15 cellular contexts compared by ENCODE assay signal in genomic region chr12:50082644-50083043, GRCh38. TPM values are rescaled to one million over a fixed set of nuclear protein-coding genes. Genes with fewer than 3 reads are reported as not detected.
DNase-seq lines count a peak whose midpoint lies in the region; ATAC-seq and TF ChIP-seq lines count a peak whose summit lies in the region.
"Had no signal": no experiment of that assay in that cellular context is flagged by ENCODE, and none has a peak within 500 bp of the region (broad histone marks: within the 10 kb centered on the region; RNA-seq: fewer than 3 reads in every experiment).

No MANE protein-coding gene starts in this region.

- H3K27ac Mint-ChIP-seq in activated CD8-positive, alpha-beta T cell treated with anti-CD3 and anti-CD28 coated beads for 36 hours = no peak overlapping the region
- no peak overlapping the region for H3K27ac Mint-ChIP-seq in activated CD8-positive, alpha-beta T cell treated with anti-CD3 and anti-CD28 coated beads, Interleukin-2, amount 10 ng/mL, durations not matched to agents 7 days and 5 days
- peak overlapping the region; percentile 94 for H3K27ac Mint-ChIP-seq in stimulated activated effector memory CD8-positive, alpha-beta T cell treated with anti-CD3 and anti-CD28 coated beads, Interleukin-12 subunit alpha, Interleukin-12 subunit beta, amount 100 ng/mL, for 72 hours

- H3K4me3 Mint-ChIP-seq in activated CD8-positive, alpha-beta T cell treated with anti-CD3 and anti-CD28 coated beads for 36 hours = no peak overlapping the region
- H3K4me3 Mint-ChIP-seq in activated CD8-positive, alpha-beta T cell treated with anti-CD3 and anti-CD28 coated beads, Interleukin-2, amount 10 ng/mL, durations not matched to agents 7 days and 5 days = no peak overlapping the region
- H3K4me3 Mint-ChIP-seq in stimulated activated effector memory CD8-positive, alpha-beta T cell treated with anti-CD3 and anti-CD28 coated beads, Interleukin-12 subunit alpha, Interleukin-12 subunit beta, amount 100 ng/mL, for 72 hours = no peak overlapping the region

- no peaks in the 10 kb centered on the region for H3K27me3 ChIP-seq in adrenal gland
- H3K27me3 ChIP-seq: body of pancreas, testis had no signal

- no peaks in the 10 kb centered on the region for H3K9me3 Mint-ChIP-seq in activated CD8-positive, alpha-beta T cell treated with anti-CD3 and anti-CD28 coated beads for 36 hours
- H3K9me3 Mint-ChIP-seq in activated CD8-positive, alpha-beta T cell treated with anti-CD3 and anti-CD28 coated beads, Interleukin-2, amount 10 ng/mL, durations not matched to agents 7 days and 5 days (ENCODE audit: insufficient read depth) = no peaks in the 10 kb centered on the region
- H3K9me3 Mint-ChIP-seq in stimulated activated effector memory CD8-positive, alpha-beta T cell treated with anti-CD3 and anti-CD28 coated beads, Interleukin-12 subunit alpha, Interleukin-12 subunit beta, amount 100 ng/mL, for 72 hours = no peaks in the 10 kb centered on the region
- H3K9me3 Mint-ChIP-seq: activated T-helper 2 cell treated with anti-CD3 and anti-CD28 coated beads, Interferon-gamma antibody, Interleukin-2, Interleukin-4, amounts not matched to agents 10 μg/mL and 5 μg/mL and 100 μg/mL, durations not matched to agents 14 hours and 24 hours and 36 hours had no signal

- H3K27ac ChIP-seq in adrenal gland = no peak overlapping the region
- H3K27ac ChIP-seq: body of pancreas, testis had no signal

- ATAC-seq in activated CD8-positive, alpha-beta T cell treated with anti-CD3 and anti-CD28 coated beads for 36 hours = no peak
- ATAC-seq in activated CD8-positive, alpha-beta T cell treated with anti-CD3 and anti-CD28 coated beads, Interleukin-2, amount 10 ng/mL, durations not matched to agents 7 days and 5 days = no peak
- ATAC-seq in left colon = peak; percentile 75
- no peak for ATAC-seq in stimulated activated effector memory CD8-positive, alpha-beta T cell treated with anti-CD3 and anti-CD28 coated beads, Interleukin-12 subunit alpha, Interleukin-12 subunit beta, amount 100 ng/mL, for 72 hours
- no peak for ATAC-seq in HG03039 (IDR thresholded peaks at IDR 0.05; ENCODE audit: unreplicated experiment)
- ATAC-seq: body of pancreas, left lobe of liver had no signal

- WGBS in adrenal gland, 4 donors = 66 to 77% (median 73%) methylated on average over 7 of the region's 7 CpGs

- no peak for TF ChIP-seq CTCF in activated CD8-positive, alpha-beta T cell treated with anti-CD3 and anti-CD28 coated beads for 36 hours (IDR thresholded peaks at IDR 0.05)
- no peak for TF ChIP-seq CTCF in adrenal gland (IDR thresholded peaks at IDR 0.05)

- no peak for TF ChIP-seq POLR2A in adrenal gland (IDR thresholded peaks at IDR 0.05)

- intact Hi-C loops in activated CD8-positive, alpha-beta T cell treated with anti-CD3 and anti-CD28 coated beads for 36 hours (cut with micrococcal nuclease) = no loop called here
- intact Hi-C loops in left colon (cut with DNase I, micrococcal nuclease) (no loop called here), adrenal gland (cut with DNase I) (no loop called here)

- H3K4me1 ChIP-seq in adrenal gland (replicated peaks in 1 of 2) = peaks cover 8 to 14% of the 10 kb centered on the region in 2 donors

- peaks cover 2% of the 10 kb centered on the region for H3K36me3 Mint-ChIP-seq in activated CD8-positive, alpha-beta T cell treated with anti-CD3 and anti-CD28 coated beads for 36 hours (ENCODE audit: low read depth)
- peaks cover 8% of the 10 kb centered on the region for H3K36me3 Mint-ChIP-seq in activated CD8-positive, alpha-beta T cell treated with anti-CD3 and anti-CD28 coated beads, Interleukin-2, amount 10 ng/mL, durations not matched to agents 7 days and 5 days (ENCODE audit: low read depth)
- H3K36me3 Mint-ChIP-seq in stimulated activated effector memory CD8-positive, alpha-beta T cell treated with anti-CD3 and anti-CD28 coated beads, Interleukin-12 subunit alpha, Interleukin-12 subunit beta, amount 100 ng/mL, for 72 hours = peaks cover 12% of the 10 kb centered on the region

- H3K9me3 ChIP-seq in adrenal gland (replicated peaks in 1 of 3) = no peaks in the 10 kb centered on the region
- H3K9me3 ChIP-seq: body of pancreas, testis had no signal

- H3K4me3 ChIP-seq in adrenal gland = no peak overlapping the region
- H3K4me3 ChIP-seq: body of pancreas, testis had no signal

- CTCF ChIA-PET in activated CD8-positive, alpha-beta T cell treated with anti-CD3 and anti-CD28 coated beads for 36 hours (lab: Charles Lee) = interaction anchor here (0.6 to 3.5 kb wide), 7 partner anchors 12 to 115 kb away, joined by 3 to 21 read pairs (median 5); partner anchors contain the start of genes CERS5 and COX14
- CTCF ChIA-PET in activated CD8-positive, alpha-beta T cell treated with anti-CD3 and anti-CD28 coated beads, Interleukin-2, amount 10 ng/mL, durations not matched to agents 7 days and 5 days (lab: Charles Lee) = interaction anchor here (0.7 to 11.9 kb wide), 5 partner anchors 12 to 137 kb away, joined by 3 to 144 read pairs (median 4); partner anchors contain the start of gene COX14

- POLR2A ChIA-PET in activated CD8-positive, alpha-beta T cell treated with anti-CD3 and anti-CD28 coated beads for 36 hours (lab: Charles Lee) = interaction anchor here (1.1 to 4.0 kb wide), 3 partner anchors 17 to 85 kb away, joined by 4 to 26 read pairs (median 4); partner anchors contain the start of genes CERS5 and COX14
- POLR2A ChIA-PET in activated CD8-positive, alpha-beta T cell treated with anti-CD3 and anti-CD28 coated beads, Interleukin-2, amount 10 ng/mL, durations not matched to agents 7 days and 5 days (lab: Charles Lee) = interaction anchor here (1.2 to 2.1 kb wide), 2 partner anchors 17 to 29 kb away, joined by 5 read pairs; partner anchors contain the start of gene COX14

- no peaks in the 10 kb centered on the region for H3K27me3 Mint-ChIP-seq in activated CD8-positive, alpha-beta T cell treated with anti-CD3 and anti-CD28 coated beads for 36 hours
- H3K27me3 Mint-ChIP-seq in activated CD8-positive, alpha-beta T cell treated with anti-CD3 and anti-CD28 coated beads, Interleukin-2, amount 10 ng/mL, durations not matched to agents 7 days and 5 days (ENCODE audit: low read depth) = no peaks in the 10 kb centered on the region

- peak; percentile 47 for DNase-seq in activated CD8-positive, alpha-beta T cell treated with anti-CD3 and anti-CD28 coated beads for 36 hours
- DNase-seq in activated CD8-positive, alpha-beta T cell treated with anti-CD3 and anti-CD28 coated beads, Interleukin-2, amount 10 ng/mL, durations not matched to agents 7 days and 5 days = no peak
- DNase-seq in NCI-H69 (lab: John Stamatoyannopoulos, UW) = peak; percentile 24
- peak; percentile 68 to 80 for DNase-seq in left colon
- DNase-seq in stimulated activated effector memory CD8-positive, alpha-beta T cell treated with anti-CD3 and anti-CD28 coated beads, Interleukin-12 subunit alpha, Interleukin-12 subunit beta, amount 100 ng/mL, for 72 hours (ENCODE audit: low spot score in 2 of 2) = no peak
- no peak for DNase-seq in NCI-H2081 treated with DMSO at 0.1 percent for 48 hours (lab: John Stamatoyannopoulos, UW)
- DNase-seq in adrenal gland = no peak
- DNase-seq: body of pancreas, NCI-H1092, NCI-H226, SIG-M5, testis had no signal

- H3K4me1 Mint-ChIP-seq in activated CD8-positive, alpha-beta T cell treated with anti-CD3 and anti-CD28 coated beads for 36 hours (ENCODE audit: low read depth) = peaks cover 32% of the 10 kb centered on the region
- H3K4me1 Mint-ChIP-seq in activated CD8-positive, alpha-beta T cell treated with anti-CD3 and anti-CD28 coated beads, Interleukin-2, amount 10 ng/mL, durations not matched to agents 7 days and 5 days (ENCODE audit: low read depth) = peaks cover 21% of the 10 kb centered on the region
- H3K4me1 Mint-ChIP-seq in stimulated activated effector memory CD8-positive, alpha-beta T cell treated with anti-CD3 and anti-CD28 coated beads, Interleukin-12 subunit alpha, Interleukin-12 subunit beta, amount 100 ng/mL, for 72 hours = peaks cover 27% of the 10 kb centered on the region

- peaks cover 0 to 10% of the 10 kb centered on the region in 2 donors for H3K36me3 ChIP-seq in adrenal gland (replicated peaks in 1 of 2)

RNA-seq across cellular contexts. Expression of gene SMARCD1, which starts 2.5 kb away (rescaled TPM):
- total RNA-seq in activated CD8-positive, alpha-beta T cell treated with anti-CD3 and anti-CD28 coated beads for 36 hours = 10 to 100 TPM; 47.3 to 55.1 TPM
- total RNA-seq in activated CD8-positive, alpha-beta T cell treated with anti-CD3 and anti-CD28 coated beads, Interleukin-2, amount 10 ng/mL, durations not matched to agents 7 days and 5 days = 10 to 100 TPM; 72.3 to 78.1 TPM
- total RNA-seq in left colon = 10 to 100 TPM; 35.5 to 41.8 TPM
- total RNA-seq in adrenal gland = 10 to 100 TPM; 25.0 to 64.3 (median 54.6) TPM
- 10 to 100 TPM; 22.9 to 65.0 (median 24.0) TPM for polyA plus RNA-seq in adrenal gland

RNA-seq across cellular contexts. Expression of gene GPD1, which starts 21.2 kb away (rescaled TPM):
- under 1 TPM; 0.16 to 0.20 TPM for total RNA-seq in activated CD8-positive, alpha-beta T cell treated with anti-CD3 and anti-CD28 coated beads for 36 hours
- under 1 TPM; 0.23 to 0.82 TPM for total RNA-seq in activated CD8-positive, alpha-beta T cell treated with anti-CD3 and anti-CD28 coated beads, Interleukin-2, amount 10 ng/mL, durations not matched to agents 7 days and 5 days
- total RNA-seq in left colon (1 to 10 TPM; 1.8 to 4.3 TPM), adrenal gland (1 to 10 TPM in 7 of 8 donors, under 1 TPM in 1; 0.43 to 8.5 (median 3.5) TPM)
- polyA plus RNA-seq in adrenal gland = 10 to 100 TPM in 1 of 3 donors, 1 to 10 TPM in 2; 2.1 to 36.9 (median 2.7) TPM

RNA-seq across cellular contexts. Expression of gene ASIC1, which starts 25.2 kb away (rescaled TPM):
- total RNA-seq in activated CD8-positive, alpha-beta T cell treated with anti-CD3 and anti-CD28 coated beads for 36 hours = 10 to 100 TPM; 14.3 to 17.3 TPM
- total RNA-seq in activated CD8-positive, alpha-beta T cell treated with anti-CD3 and anti-CD28 coated beads, Interleukin-2, amount 10 ng/mL, durations not matched to agents 7 days and 5 days = 10 to 100 TPM; 25.4 to 27.9 TPM
- total RNA-seq in left colon (1 to 10 TPM in 1 of 2 donors, under 1 TPM in 1; 0.55 to 1.9 TPM), adrenal gland (1 to 10 TPM in 2 of 8 donors, under 1 TPM in 5, not detected in 1; 0.65 to 1.2 (median 0.79) TPM)
- 1 to 10 TPM in 1 of 3 donors, under 1 TPM in 2; 0.47 to 1.3 (median 0.71) TPM for polyA plus RNA-seq in adrenal gland

RNA-seq across cellular contexts. Expression of gene COX14, which starts 29.4 kb away (rescaled TPM):
- total RNA-seq in activated CD8-positive, alpha-beta T cell treated with anti-CD3 and anti-CD28 coated beads for 36 hours = 10 to 100 TPM; 43.1 to 51.0 TPM
- total RNA-seq in activated CD8-positive, alpha-beta T cell treated with anti-CD3 and anti-CD28 coated beads, Interleukin-2, amount 10 ng/mL, durations not matched to agents 7 days and 5 days = 10 to 100 TPM; 50.0 to 51.6 TPM
- 10 to 100 TPM; 90.1 to 91.3 TPM for total RNA-seq in left colon
- total RNA-seq in adrenal gland = 100 to 1,000 TPM in 4 of 8 donors, 10 to 100 TPM in 4; 61.2 to 150 (median 105) TPM
- 10 to 100 TPM; 78.8 to 98.5 (median 86.3) TPM for polyA plus RNA-seq in adrenal gland

RNA-seq across cellular contexts. Expression of gene RACGAP1, which starts 57.4 kb away (rescaled TPM):
- 100 to 1,000 TPM; 113 to 117 TPM for total RNA-seq in activated CD8-positive, alpha-beta T cell treated with anti-CD3 and anti-CD28 coated beads for 36 hours
- 100 to 1,000 TPM; 185 to 200 TPM for total RNA-seq in activated CD8-positive, alpha-beta T cell treated with anti-CD3 and anti-CD28 coated beads, Interleukin-2, amount 10 ng/mL, durations not matched to agents 7 days and 5 days
- 10 to 100 TPM; 20.0 to 25.4 TPM for total RNA-seq in left colon
- total RNA-seq in adrenal gland = 10 to 100 TPM in 1 of 8 donors, 1 to 10 TPM in 7; 5.0 to 12.9 (median 6.3) TPM
- polyA plus RNA-seq in adrenal gland = 1 to 10 TPM; 1.3 to 5.0 (median 3.1) TPM

Comparison
In these comparisons a context has a peak if more than half of its experiments do, and no peak if none do; other contexts are left out.
1. DNase-seq: peak in activated CD8-positive, alpha-beta T cell treated with anti-CD3 and anti-CD28 coated beads for 36 hours (single experiment), NCI-H69 (single experiment) and left colon (2 of 2); none in activated CD8-positive, alpha-beta T cell treated with anti-CD3 and anti-CD28 coated beads, Interleukin-2, amount 10 ng/mL, durations not matched to agents 7 days and 5 days (single experiment), stimulated activated effector memory CD8-positive, alpha-beta T cell treated with anti-CD3 and anti-CD28 coated beads, Interleukin-12 subunit alpha, Interleukin-12 subunit beta, amount 100 ng/mL, for 72 hours (0 of 2), NCI-H2081 treated with DMSO at 0.1 percent for 48 hours (single experiment) and adrenal gland (0 of 7).
2. RNA of gene ASIC1, which starts 25.2 kb away (total RNA-seq): 25.4 to 27.9 TPM in activated CD8-positive, alpha-beta T cell treated with anti-CD3 and anti-CD28 coated beads, Interleukin-2, amount 10 ng/mL, durations not matched to agents 7 days and 5 days and 14.3 to 17.3 TPM in activated CD8-positive, alpha-beta T cell treated with anti-CD3 and anti-CD28 coated beads for 36 hours; 0.55 to 1.9 TPM in left colon and 0.65 to 1.2 TPM in adrenal gland; every median in the first group is over 4 times any median in the second.